1 cellular context compared by ENCODE assay signal in genomic region chr3:139389552-139390368, GRCh38.
TF ChIP-seq lines count a peak whose summit lies in the region.

COPB2 (minus strand) TSS chr3:139389647; CDS start chr3:139389550, 97 bp downstream.

TF ChIP-seq in HCT116, 20 proteins besides CTCF, POLR2A, EP300 and RAD21 (continued from another document):
- TF ChIP-seq ZBTB33 (IDR thresholded peaks at IDR 0.05; ENCODE audit: extremely low read depth, insufficient replicate concordance, low read length), result peak; percentile 98
- peak; percentile 36; the same call in 1 of the 2 replicates for TF ChIP-seq SP1 (IDR thresholded peaks at IDR 0.05; ENCODE audit: low read depth)
- no peak for TF ChIP-seq CEBPB (IDR thresholded peaks at IDR 0.05; ENCODE audit: low read depth)
- TF ChIP-seq ZFX (IDR thresholded peaks at IDR 0.05), result peak; percentile 90
- TF ChIP-seq YY1 (IDR thresholded peaks at IDR 0.05; ENCODE audit: extremely low read depth, insufficient replicate concordance, low read depth, low read length), result peak; percentile 0
- TF ChIP-seq, protein P1, sequence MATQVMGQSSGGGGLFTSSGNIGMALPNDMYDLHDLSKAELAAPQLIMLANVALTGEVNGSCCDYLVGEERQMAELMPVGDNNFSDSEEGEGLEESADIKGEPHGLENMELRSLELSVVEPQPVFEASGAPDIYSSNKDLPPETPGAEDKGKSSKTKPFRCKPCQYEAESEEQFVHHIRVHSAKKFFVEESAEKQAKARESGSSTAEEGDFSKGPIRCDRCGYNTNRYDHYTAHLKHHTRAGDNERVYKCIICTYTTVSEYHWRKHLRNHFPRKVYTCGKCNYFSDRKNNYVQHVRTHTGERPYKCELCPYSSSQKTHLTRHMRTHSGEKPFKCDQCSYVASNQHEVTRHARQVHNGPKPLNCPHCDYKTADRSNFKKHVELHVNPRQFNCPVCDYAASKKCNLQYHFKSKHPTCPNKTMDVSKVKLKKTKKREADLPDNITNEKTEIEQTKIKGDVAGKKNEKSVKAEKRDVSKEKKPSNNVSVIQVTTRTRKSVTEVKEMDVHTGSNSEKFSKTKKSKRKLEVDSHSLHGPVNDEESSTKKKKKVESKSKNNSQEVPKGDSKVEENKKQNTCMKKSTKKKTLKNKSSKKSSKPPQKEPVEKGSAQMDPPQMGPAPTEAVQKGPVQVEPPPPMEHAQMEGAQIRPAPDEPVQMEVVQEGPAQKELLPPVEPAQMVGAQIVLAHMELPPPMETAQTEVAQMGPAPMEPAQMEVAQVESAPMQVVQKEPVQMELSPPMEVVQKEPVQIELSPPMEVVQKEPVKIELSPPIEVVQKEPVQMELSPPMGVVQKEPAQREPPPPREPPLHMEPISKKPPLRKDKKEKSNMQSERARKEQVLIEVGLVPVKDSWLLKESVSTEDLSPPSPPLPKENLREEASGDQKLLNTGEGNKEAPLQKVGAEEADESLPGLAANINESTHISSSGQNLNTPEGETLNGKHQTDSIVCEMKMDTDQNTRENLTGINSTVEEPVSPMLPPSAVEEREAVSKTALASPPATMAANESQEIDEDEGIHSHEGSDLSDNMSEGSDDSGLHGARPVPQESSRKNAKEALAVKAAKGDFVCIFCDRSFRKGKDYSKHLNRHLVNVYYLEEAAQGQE (IDR thresholded peaks at IDR 0.05; ENCODE audit: low read depth), result no peak
- peak; percentile 85 for TF ChIP-seq POLR2AphosphoS5 (IDR thresholded peaks at IDR 0.05; ENCODE audit: low read depth, low read length)
- TF ChIP-seq EGR1 (IDR thresholded peaks at IDR 0.05; ENCODE audit: low read depth), result peak; percentile 53; the same call in 1 of the 2 replicates
